ENCODE assay signal across 1 cellular context in genomic region chr15:24966364-24967103, GRCh38.
TF ChIP-seq lines count a peak whose summit lies in the region.

No MANE protein-coding gene starts in this region.

TF ChIP-seq in IMR-90, 13 proteins besides CTCF, POLR2A, EP300 and RAD21:
- TF ChIP-seq ELK1 (IDR thresholded peaks at IDR 0.05; ENCODE audit: borderline replicate concordance, low read depth, low read length) (no peak), SMC3 (IDR thresholded peaks at IDR 0.05; ENCODE audit: low read depth, low read length) (no peak), BHLHE40 (IDR thresholded peaks at IDR 0.05; ENCODE audit: low read depth, low read length) (no peak), FOS (IDR thresholded peaks at IDR 0.05; ENCODE audit: low read depth, low read length) (no peak), CHD1 (IDR thresholded peaks at IDR 0.05; ENCODE audit: low read depth, low read length) (no peak), MXI1 (IDR thresholded peaks at IDR 0.05; ENCODE audit: borderline replicate concordance, low read depth, low read length) (no peak)
